ENCODE assay signal across 2 cellular contexts in genomic region chr1:8025671-8026144, GRCh38.
TF ChIP-seq lines count a peak whose summit lies in the region.

No MANE protein-coding gene starts in this region.

TF ChIP-seq in IMR-90, 13 proteins besides CTCF, POLR2A, EP300 and RAD21 (continued from another document):
- TF ChIP-seq USF2 (IDR thresholded peaks at IDR 0.05; ENCODE audit: low read depth, low read length) = no peak
- TF ChIP-seq ELK1 (IDR thresholded peaks at IDR 0.05; ENCODE audit: borderline replicate concordance, low read depth, low read length) = no peak
- TF ChIP-seq FOS (IDR thresholded peaks at IDR 0.05; ENCODE audit: low read depth, low read length) = no peak
- TF ChIP-seq CHD1 (IDR thresholded peaks at IDR 0.05; ENCODE audit: low read depth, low read length) = peak; percentile 98; the same call in 1 of the 2 replicates
- TF ChIP-seq MXI1 (IDR thresholded peaks at IDR 0.05; ENCODE audit: borderline replicate concordance, low read depth, low read length) = no peak
- no peak for TF ChIP-seq NFE2L2 (IDR thresholded peaks at IDR 0.05; ENCODE audit: low read depth, low read length)

TF ChIP-seq in neural cell, 6 proteins besides CTCF, POLR2A, EP300 and RAD21 (continued from another document):
- TF ChIP-seq REST (IDR thresholded peaks at IDR 0.05; ENCODE audit: borderline replicate concordance) = no peak
- no peak for TF ChIP-seq MXI1 (conservative IDR thresholded peaks at IDR 0.05; ENCODE audit: poor library complexity, severe bottlenecking)
- TF ChIP-seq TAF1 (IDR thresholded peaks at IDR 0.05; ENCODE audit: low read depth) = no peak
